In genomic region chr11:133894956-133895549, GRCh38 we compare ENCODE assay signal across 13 cellular contexts. TPM values are rescaled to one million over a fixed set of nuclear protein-coding genes. Genes with fewer than 3 reads are reported as not detected.
DNase-seq lines count a peak whose midpoint lies in the region; ATAC-seq, FAIRE-seq and TF ChIP-seq lines count a peak whose summit lies in the region.
"Had no signal": no experiment of that assay in that cellular context is flagged by ENCODE, and none has a peak within 500 bp of the region (broad histone marks: within the 10 kb centered on the region; RNA-seq: fewer than 3 reads in every experiment).

No MANE protein-coding gene starts in this region.

- DNase-seq in cardiac muscle cell (ENCODE audit: low read depth in 1 of 2, low spot score in 1 of 2) (peak; percentile 7 to 38), right cardiac atrium (no peak), esophagus muscularis mucosa (ENCODE audit: extremely low spot score) (no peak), urothelium cell line (ENCODE audit: low spot score) (peak; percentile 6), NCI-H1048 (lab: John Stamatoyannopoulos, UW) (no peak), T-helper 2 cell (no peak)
- DNase-seq in activated CD4-positive, CD25-positive, alpha-beta regulatory T cell treated with anti-CD3 and anti-CD28 coated beads, Interleukin-2, amount 50 U/mL, for 72 hours: no peak
- DNase-seq: activated T-cell treated with anti-CD3 and anti-CD28 coated beads, Interleukin-2, amount 50 U/mL, for 1 hour; SHP77 treated with DMSO at 0.1 percent for 48 hours had no signal

- no peak for TF ChIP-seq EP300 in esophagus muscularis mucosa (IDR thresholded peaks at IDR 0.05)

- no peaks in the 10 kb centered on the region for H3K9me3 ChIP-seq in cardiac muscle cell (ENCODE audit: low read depth)
- H3K9me3 ChIP-seq in right cardiac atrium (ENCODE audit: control insufficient read depth, low read length): no peaks in the 10 kb centered on the region
- no peaks in the 10 kb centered on the region for H3K9me3 ChIP-seq in esophagus muscularis mucosa

- WGBS in right cardiac atrium: 42% methylated on average over 13 of the region's 13 CpGs
- 39% methylated on average over 13 of the region's 13 CpGs for WGBS in esophagus muscularis mucosa

- TF ChIP-seq POLR2A in esophagus muscularis mucosa (IDR thresholded peaks at IDR 0.05; ENCODE audit: low read depth): no peak

- H3K4me3 ChIP-seq in cardiac muscle cell: no peak overlapping the region
- H3K4me3 ChIP-seq in right cardiac atrium (ENCODE audit: low read length): no peak overlapping the region
- no peak overlapping the region for H3K4me3 ChIP-seq in esophagus muscularis mucosa

- ATAC-seq in right cardiac atrium (no peak), HG03039 (IDR thresholded peaks at IDR 0.05; ENCODE audit: unreplicated experiment) (peak; percentile 46)

- H3K27me3 ChIP-seq in cardiac muscle cell: no peaks in the 10 kb centered on the region
- H3K27me3 ChIP-seq in right cardiac atrium (ENCODE audit: control insufficient read depth, insufficient read depth): no peaks in the 10 kb centered on the region
- H3K27me3 ChIP-seq in esophagus muscularis mucosa: peaks cover 0 to 10% (median 0%) of the 10 kb centered on the region in 4 donors

- no peaks in the 10 kb centered on the region for H3K4me1 ChIP-seq in cardiac muscle cell (ENCODE audit: low read depth)
- no peaks in the 10 kb centered on the region for H3K4me1 ChIP-seq in right cardiac atrium (ENCODE audit: control insufficient read depth, insufficient read depth, low read length)
- H3K4me1 ChIP-seq in esophagus muscularis mucosa: peaks cover 8 to 21% (median 16%) of the 10 kb centered on the region in 4 donors

- no peaks in the 10 kb centered on the region for H3K36me3 ChIP-seq in cardiac muscle cell
- H3K36me3 ChIP-seq in esophagus muscularis mucosa: peaks cover 0 to 36% (median 19%) of the 10 kb centered on the region in 4 donors

- no peak for TF ChIP-seq CTCF in cardiac muscle cell (IDR thresholded peaks at IDR 0.05; ENCODE audit: low read depth, low read length)
- no peak for TF ChIP-seq CTCF in esophagus muscularis mucosa (IDR thresholded peaks at IDR 0.05)

- intact Hi-C loops in right cardiac atrium (cut with DNase I) (no loop called here), esophagus muscularis mucosa (cut with DNase I) (no loop called here)

- H3K27ac ChIP-seq in cardiac muscle cell (no peak overlapping the region), right cardiac atrium (ENCODE audit: low read length) (no peak overlapping the region), esophagus muscularis mucosa (replicated peaks in 1 of 4) (peak overlapping the region; percentile 14 to 60 (median 34))

- FAIRE-seq in urothelium cell line (lab: Jason Lieb, UNC): no peak
- FAIRE-seq: islet of Langerhans had no signal

RNA-seq across cellular contexts. Expression of gene SPATA19, which starts 49.7 kb away (rescaled TPM):
- total RNA-seq in cardiac muscle cell (not detected in 2 replicates), right cardiac atrium (not detected), esophagus muscularis mucosa (not detected)
- polyA plus RNA-seq in cardiac muscle cell (not detected in 2 replicates), right cardiac atrium (not detected)
- total RNA-seq: temporal lobe had no signal
- polyA plus RNA-seq: BJ had no signal

Comparison
In these comparisons a context has a peak if more than half of its experiments do, and no peak if none do; other contexts are left out.
1. DNase-seq: peak in cardiac muscle cell (2 of 2) and urothelium cell line (single experiment); none in right cardiac atrium (0 of 3), esophagus muscularis mucosa (single experiment), NCI-H1048 (single experiment), activated CD4-positive, CD25-positive, alpha-beta regulatory T cell treated with anti-CD3 and anti-CD28 coated beads, Interleukin-2, amount 50 U/mL, for 72 hours (single experiment) and T-helper 2 cell (0 of 5).
2. H3K27ac ChIP-seq: peak in esophagus muscularis mucosa (4 of 4); none in cardiac muscle cell (single experiment) and right cardiac atrium (single experiment).